In genomic region chr12:53625946-53626701, GRCh38 we compare ENCODE assay signal across 1 cellular context.
A peak's percentile ranks its signal among the peaks of the same experiment; 100 is the strongest.
TF ChIP-seq lines count a peak whose summit lies in the region.

Gene ATF7, minus strand, starts transcription at chr12:53626382. Its CDS starts 25,382 bp downstream, at chr12:53601000.

TF ChIP-seq in K562, 482 proteins besides CTCF, POLR2A, EP300 and RAD21 (continued from another document and continues in another):
- TF ChIP-seq CEBPZ (IDR thresholded peaks at IDR 0.05; ENCODE audit: borderline replicate concordance, low read depth, low read length) (peak; percentile 86), CREB1 (IDR thresholded peaks at IDR 0.05) (peak; percentile 62), CREB1 (CRISPR knock-in tag; IDR thresholded peaks at IDR 0.05) (peak; percentile 80; the same call in 1 of the 2 replicates), NFYB (IDR thresholded peaks at IDR 0.05; ENCODE audit: extremely low read depth, insufficient read length) (peak; percentile 80), NR4A1 (CRISPR knock-in tag; IDR thresholded peaks at IDR 0.05) (no peak), NR4A1 (tag; IDR thresholded peaks at IDR 0.05) (0 out of 2 replicates have a peak, but pooled peaks have one; percentile 36), EWSR1 (IDR thresholded peaks at IDR 0.05; ENCODE audit: borderline replicate concordance, low read depth, partially characterized antibody) (no peak), HLTF (IDR thresholded peaks at IDR 0.05) (peak; percentile 79; the same call in 1 of the 2 replicates), HNRNPL (IDR thresholded peaks at IDR 0.05; ENCODE audit: low read depth, low read length) (no peak), RFX1 (IDR thresholded peaks at IDR 0.05) (peak; percentile 79), SRSF9 (IDR thresholded peaks at IDR 0.05; ENCODE audit: borderline replicate concordance, low read depth, low read length) (no peak), TBP (optimal IDR thresholded peaks at IDR 0.05; ENCODE audit: low read depth, low read length) (peak; percentile 70), MBD2 (IDR thresholded peaks at IDR 0.05; ENCODE audit: borderline replicate concordance, low read depth) (peak; percentile 99), ARHGAP35 (IDR thresholded peaks at IDR 0.05; ENCODE audit: partially characterized antibody) (peak; percentile 97), MAX (CRISPR knock-in tag; IDR thresholded peaks at IDR 0.05) (peak; percentile 90), KHSRP (IDR thresholded peaks at IDR 0.05) (0 out of 2 replicates have a peak, but pooled peaks have one; percentile 15), CXXC5 (CRISPR knock-in tag; IDR thresholded peaks at IDR 0.05) (peak; percentile 81), HNRNPK (IDR thresholded peaks at IDR 0.05; ENCODE audit: low read depth, low read length, poor library complexity, severe bottlenecking) (no peak), ID3 (CRISPR knock-in tag; IDR thresholded peaks at IDR 0.05) (no peak), ID3 (tag; IDR thresholded peaks at IDR 0.05) (no peak), PRMT5 (CRISPR knock-in tag; IDR thresholded peaks at IDR 0.05) (no peak), STAG1 (CRISPR knock-in tag; IDR thresholded peaks at IDR 0.05; ENCODE audit: borderline replicate concordance) (no peak), ZNF655 (CRISPR knock-in tag; IDR thresholded peaks at IDR 0.05) (no peak), C11orf30 (IDR thresholded peaks at IDR 0.05; ENCODE audit: low read depth) (peak; percentile 12; the same call in 1 of the 2 replicates), TCF3 (CRISPR knock-in tag; IDR thresholded peaks at IDR 0.05) (0 out of 2 replicates have a peak, but pooled peaks have one; percentile 22), ZBED1 (IDR thresholded peaks at IDR 0.05) (no peak; the same call in 1 of the 2 replicates), RBBP5 (IDR thresholded peaks at IDR 0.05; ENCODE audit: borderline replicate concordance, insufficient read depth, low read length, poor library complexity, severe bottlenecking) (peak; percentile 51), ZNF586 (CRISPR knock-in tag; conservative IDR thresholded peaks at IDR 0.05) (no peak), MLX (CRISPR knock-in tag; conservative IDR thresholded peaks at IDR 0.05) (no peak), SOX6 (IDR thresholded peaks at IDR 0.05) (peak; percentile 47; the same call in 1 of the 2 replicates), CBX5 (IDR thresholded peaks at IDR 0.05; ENCODE audit: borderline replicate concordance, low read depth) (no peak), ZBTB11 (CRISPR knock-in tag; IDR thresholded peaks at IDR 0.05) (peak in 1 of 3 experiments; percentile 60; a peak in 1 of 6 replicates), EGR1 (conservative IDR thresholded peaks at IDR 0.05) (peak; percentile 87), CBFA2T2 (conservative IDR thresholded peaks at IDR 0.05) (no peak), TAL1 (IDR thresholded peaks at IDR 0.05) (no peak), SREBF1 (IDR thresholded peaks at IDR 0.05; ENCODE audit: borderline replicate concordance, low read depth, low read length) (peak; percentile 84; the same call in 1 of the 2 replicates), POLR2G (IDR thresholded peaks at IDR 0.05; ENCODE audit: low read depth, low read length) (peak; percentile 79)
- TF ChIP-seq, protein P1, sequence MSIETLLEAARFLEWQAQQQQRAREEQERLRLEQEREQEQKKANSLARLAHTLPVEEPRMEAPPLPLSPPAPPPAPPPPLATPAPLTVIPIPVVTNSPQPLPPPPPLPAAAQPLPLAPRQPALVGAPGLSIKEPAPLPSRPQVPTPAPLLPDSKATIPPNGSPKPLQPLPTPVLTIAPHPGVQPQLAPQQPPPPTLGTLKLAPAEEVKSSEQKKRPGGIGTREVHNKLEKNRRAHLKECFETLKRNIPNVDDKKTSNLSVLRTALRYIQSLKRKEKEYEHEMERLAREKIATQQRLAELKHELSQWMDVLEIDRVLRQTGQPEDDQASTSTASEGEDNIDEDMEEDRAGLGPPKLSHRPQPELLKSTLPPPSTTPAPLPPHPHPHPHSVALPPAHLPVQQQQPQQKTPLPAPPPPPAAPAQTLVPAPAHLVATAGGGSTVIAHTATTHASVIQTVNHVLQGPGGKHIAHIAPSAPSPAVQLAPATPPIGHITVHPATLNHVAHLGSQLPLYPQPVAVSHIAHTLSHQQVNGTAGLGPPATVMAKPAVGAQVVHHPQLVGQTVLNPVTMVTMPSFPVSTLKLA (conservative IDR thresholded peaks at IDR 0.05), result peak; percentile 92 to 95
- TF ChIP-seq, protein P2, sequence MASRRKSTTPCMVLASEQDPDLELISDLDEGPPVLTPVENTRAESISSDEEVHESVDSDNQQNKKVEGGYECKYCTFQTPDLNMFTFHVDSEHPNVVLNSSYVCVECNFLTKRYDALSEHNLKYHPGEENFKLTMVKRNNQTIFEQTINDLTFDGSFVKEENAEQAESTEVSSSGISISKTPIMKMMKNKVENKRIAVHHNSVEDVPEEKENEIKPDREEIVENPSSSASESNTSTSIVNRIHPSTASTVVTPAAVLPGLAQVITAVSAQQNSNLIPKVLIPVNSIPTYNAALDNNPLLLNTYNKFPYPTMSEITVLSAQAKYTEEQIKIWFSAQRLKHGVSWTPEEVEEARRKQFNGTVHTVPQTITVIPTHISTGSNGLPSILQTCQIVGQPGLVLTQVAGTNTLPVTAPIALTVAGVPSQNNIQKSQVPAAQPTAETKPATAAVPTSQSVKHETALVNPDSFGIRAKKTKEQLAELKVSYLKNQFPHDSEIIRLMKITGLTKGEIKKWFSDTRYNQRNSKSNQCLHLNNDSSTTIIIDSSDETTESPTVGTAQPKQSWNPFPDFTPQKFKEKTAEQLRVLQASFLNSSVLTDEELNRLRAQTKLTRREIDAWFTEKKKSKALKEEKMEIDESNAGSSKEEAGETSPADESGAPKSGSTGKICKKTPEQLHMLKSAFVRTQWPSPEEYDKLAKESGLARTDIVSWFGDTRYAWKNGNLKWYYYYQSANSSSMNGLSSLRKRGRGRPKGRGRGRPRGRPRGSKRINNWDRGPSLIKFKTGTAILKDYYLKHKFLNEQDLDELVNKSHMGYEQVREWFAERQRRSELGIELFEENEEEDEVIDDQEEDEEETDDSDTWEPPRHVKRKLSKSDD (conservative IDR thresholded peaks at IDR 0.05; ENCODE audit: low read length), result peak; percentile 93
- TF ChIP-seq, protein P3, sequence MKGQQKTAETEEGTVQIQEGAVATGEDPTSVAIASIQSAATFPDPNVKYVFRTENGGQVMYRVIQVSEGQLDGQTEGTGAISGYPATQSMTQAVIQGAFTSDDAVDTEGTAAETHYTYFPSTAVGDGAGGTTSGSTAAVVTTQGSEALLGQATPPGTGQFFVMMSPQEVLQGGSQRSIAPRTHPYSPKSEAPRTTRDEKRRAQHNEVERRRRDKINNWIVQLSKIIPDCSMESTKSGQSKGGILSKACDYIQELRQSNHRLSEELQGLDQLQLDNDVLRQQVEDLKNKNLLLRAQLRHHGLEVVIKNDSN (CRISPR knock-in tag; IDR thresholded peaks at IDR 0.05), result 0 out of 2 replicates have a peak, but pooled peaks have one; percentile 6
